Comparison of ENCODE assay signal across 2 cellular contexts in genomic region chr5:11692636-11693035, GRCh38.
"Had no signal": no experiment of that assay in that cellular context is flagged by ENCODE, and none has a peak within 500 bp of the region (broad histone marks: within the 10 kb centered on the region; RNA-seq: fewer than 3 reads in every experiment).

No MANE protein-coding gene starts in this region.

- H3K4me3 ChIP-seq: GM12878 had no signal

- DNase-seq: GDM1 had no signal
